ENCODE assay signal across 22 cellular contexts in genomic region chr18:56787392-56787791, GRCh38.
DNase-seq lines count a peak whose midpoint lies in the region; TF ChIP-seq lines count a peak whose summit lies in the region.
"Had no signal": no experiment of that assay in that cellular context is flagged by ENCODE, and none has a peak within 500 bp of the region (broad histone marks: within the 10 kb centered on the region; RNA-seq: fewer than 3 reads in every experiment).

No MANE protein-coding gene starts in this region.

- H2AFZ ChIP-seq in neuronal stem cell (ENCODE audit: low read length) (no peak overlapping the region), trophoblast cell (ENCODE audit: insufficient read depth, low read length, poor library complexity) (no peak overlapping the region)

- no peak overlapping the region for H2BK5ac ChIP-seq in neuronal stem cell (ENCODE audit: low read length)
- no peak overlapping the region for H2BK5ac ChIP-seq in trophoblast cell (ENCODE audit: low read depth, low read length, poor library complexity)

- H3K9me3 ChIP-seq in neuronal stem cell (replicated peaks in 1 of 2; ENCODE audit: control insufficient read depth in 2 of 2, insufficient read depth in 1 of 2, low read depth in 1 of 2, low read length in 2 of 2) (no peaks in the 10 kb centered on the region), trophoblast cell (ENCODE audit: insufficient read depth, low read depth, low read length) (no peaks in the 10 kb centered on the region)
- H3K9me3 ChIP-seq: BE2C; BLaER1 treated with 17β-estradiol and CSF1 and Interleukin-3, amounts not matched to agents 10 nM and 100 nM had no signal

- peak overlapping the region; percentile 65 for H3K27ac Mint-ChIP-seq in glutamatergic neuron (ENCODE audit: unreplicated experiment)
- H3K27ac Mint-ChIP-seq: CD4-positive, alpha-beta T cell had no signal

- no peak overlapping the region for H2BK15ac ChIP-seq in neuronal stem cell (ENCODE audit: low read length)

- peaks cover 7% of the 10 kb centered on the region for H3K9me3 Mint-ChIP-seq in glutamatergic neuron (ENCODE audit: unreplicated experiment)
- H3K9me3 Mint-ChIP-seq: CD14-positive monocyte; CD4-positive, alpha-beta T cell; CD8-positive, alpha-beta memory T cell had no signal

- no peak overlapping the region for H4K91ac ChIP-seq in neuronal stem cell (ENCODE audit: low read depth, low read length, poor library complexity)
- H4K91ac ChIP-seq in trophoblast cell (ENCODE audit: low read depth, low read length): no peak overlapping the region

- H3K14ac ChIP-seq in neuronal stem cell (ENCODE audit: low read length) (no peak overlapping the region), trophoblast cell (ENCODE audit: low read length) (no peak overlapping the region)

- no peak overlapping the region for H3K9ac ChIP-seq in neuronal stem cell (ENCODE audit: low read depth, low read length, poor library complexity)
- no peak overlapping the region for H3K9ac ChIP-seq in trophoblast cell (ENCODE audit: low read length)
- H3K9ac ChIP-seq: BLaER1 treated with 17β-estradiol and CSF1 and Interleukin-3, amounts not matched to agents 10 nM and 100 nM had no signal

- H3K79me1 ChIP-seq in neuronal stem cell (ENCODE audit: low read depth, low read length): no peaks in the 10 kb centered on the region
- no peaks in the 10 kb centered on the region for H3K79me1 ChIP-seq in trophoblast cell (ENCODE audit: low read length)

- H3K79me2 ChIP-seq in trophoblast cell (ENCODE audit: control insufficient read depth, insufficient read depth, low read length, poor library complexity): no peaks in the 10 kb centered on the region

- peaks cover 38% of the 10 kb centered on the region for H3K4me1 Mint-ChIP-seq in glutamatergic neuron (ENCODE audit: low read depth, unreplicated experiment)
- H3K4me1 Mint-ChIP-seq: CD14-positive monocyte; CD8-positive, alpha-beta memory T cell had no signal

- no peak overlapping the region for H3K27ac ChIP-seq in neuronal stem cell (replicated peaks; ENCODE audit: low read length)
- H3K27ac ChIP-seq in trophoblast cell (ENCODE audit: low read depth, low read length): no peak overlapping the region
- H3K27ac ChIP-seq: 22Rv1; BLaER1 treated with 17β-estradiol and CSF1 and Interleukin-3, amounts not matched to agents 10 nM and 100 nM had no signal

- H3K4me3 ChIP-seq in neuronal stem cell (ENCODE audit: low read length in 2 of 2): no peak overlapping the region
- no peak overlapping the region for H3K4me3 ChIP-seq in trophoblast cell (ENCODE audit: low read depth, low read length)
- H3K4me3 ChIP-seq: BLaER1 treated with 17β-estradiol and CSF1 and Interleukin-3, amounts not matched to agents 10 nM and 100 nM; GM12878 had no signal

- no peak overlapping the region for H3K4me2 ChIP-seq in neuronal stem cell (ENCODE audit: insufficient read depth, low read length, poor library complexity, severe bottlenecking)
- H3K4me2 ChIP-seq in trophoblast cell (ENCODE audit: low read length): no peak overlapping the region
- H3K4me2 ChIP-seq: BLaER1 treated with 17β-estradiol and CSF1 and Interleukin-3, amounts not matched to agents 10 nM and 100 nM had no signal

- no peak overlapping the region for H3K4ac ChIP-seq in neuronal stem cell (ENCODE audit: low read length)
- no peak overlapping the region for H3K4ac ChIP-seq in trophoblast cell (ENCODE audit: low read depth, low read length)

- peaks cover 3% of the 10 kb centered on the region for H3K27me3 Mint-ChIP-seq in glutamatergic neuron (ENCODE audit: unreplicated experiment)
- H3K27me3 Mint-ChIP-seq: CD4-positive, alpha-beta T cell; CD8-positive, alpha-beta memory T cell had no signal

- H3K23ac ChIP-seq in neuronal stem cell (ENCODE audit: low read depth, low read length, poor library complexity): no peak overlapping the region
- no peak overlapping the region for H3K23ac ChIP-seq in trophoblast cell (ENCODE audit: low read length)

- H2BK12ac ChIP-seq in neuronal stem cell (ENCODE audit: low read length): no peak overlapping the region
- no peak overlapping the region for H2BK12ac ChIP-seq in trophoblast cell (ENCODE audit: low read length)

- H3K36me3 ChIP-seq in neuronal stem cell (replicated peaks in 1 of 2; ENCODE audit: control insufficient read depth in 2 of 2, insufficient read depth in 2 of 2, low read length in 2 of 2) (no peaks in the 10 kb centered on the region), trophoblast cell (ENCODE audit: control insufficient read depth in 1 of 2, insufficient read depth in 2 of 2, low read length in 2 of 2) (no peaks in the 10 kb centered on the region)
- H3K36me3 ChIP-seq: BE2C had no signal

- H3K4me1 ChIP-seq in neuronal stem cell (ENCODE audit: control insufficient read depth in 2 of 2, insufficient read depth in 1 of 2, low read depth in 1 of 2, low read length in 2 of 2) (peaks cover 2 to 42% of the 10 kb centered on the region in 2 donors), trophoblast cell (ENCODE audit: control insufficient read depth in 1 of 2, insufficient read depth in 2 of 2, low read length in 2 of 2) (no peaks in the 10 kb centered on the region)
- H3K4me1 ChIP-seq: BE2C; BLaER1 treated with 17β-estradiol and CSF1 and Interleukin-3, amounts not matched to agents 10 nM and 100 nM had no signal

- TF ChIP-seq CTCF in glutamatergic neuron (IDR thresholded peaks at IDR 0.05; ENCODE audit: partially characterized antibody, unreplicated experiment): no peak

- DNase-seq in NCI-H146 (lab: John Stamatoyannopoulos, UW) (peak; percentile 12), NCI-H146 treated with DMSO at 0.1 percent for 48 hours (lab: John Stamatoyannopoulos, UW; ENCODE audit: unreplicated experiment) (no peak), NCI-H748 treated with DMSO at 0.1 percent for 48 hours (lab: John Stamatoyannopoulos, UW) (peak; percentile 25), glutamatergic neuron (no peak), neuronal stem cell (ENCODE audit: low spot score) (peak; percentile 41), HUDEP-2 (lab: John Stamatoyannopoulos, UW; ENCODE audit: unreplicated experiment in 76 of 76) (no peak), AG08395 (ENCODE audit: low spot score) (no peak), trophoblast cell (no peak)
- DNase-seq: AML-193; BE2C; CD4-positive, alpha-beta T cell; CD8-positive, alpha-beta memory T cell; DMS 273 treated with DMSO at 0.1 percent for 48 hours; DMS79; EL; GDM1; H7; HCEC 1CT had no signal

- H2AK5ac ChIP-seq in neuronal stem cell (ENCODE audit: low read depth, low read length): no peak overlapping the region
- no peak overlapping the region for H2AK5ac ChIP-seq in trophoblast cell (ENCODE audit: low read length)

- H4K8ac ChIP-seq in neuronal stem cell (ENCODE audit: low read depth, low read length): no peak overlapping the region
- no peak overlapping the region for H4K8ac ChIP-seq in trophoblast cell (ENCODE audit: low read depth, low read length)

- no peaks in the 10 kb centered on the region for H3K27me3 ChIP-seq in neuronal stem cell (ENCODE audit: control insufficient read depth in 3 of 3, insufficient read depth in 3 of 3, low read depth in 1 of 3, low read length in 3 of 3)
- no peaks in the 10 kb centered on the region for H3K27me3 ChIP-seq in trophoblast cell (ENCODE audit: insufficient read depth, low read length)
- H3K27me3 ChIP-seq: BE2C; BLaER1 treated with 17β-estradiol and CSF1 and Interleukin-3, amounts not matched to agents 10 nM and 100 nM had no signal

- WGBS in neuronal stem cell (ENCODE audit: extremely low coverage in 2 of 2, insufficient read length in 2 of 2, insufficient replicate concordance in 1 of 2), 2 donors: no CpG with 5 or more reads among the region's 5 CpGs
- no CpG with 5 or more reads among the region's 5 CpGs for WGBS in trophoblast cell (ENCODE audit: extremely low coverage, insufficient coverage, insufficient read length)

- no peaks in the 10 kb centered on the region for H3K36me3 Mint-ChIP-seq in glutamatergic neuron (ENCODE audit: unreplicated experiment)

- H3K4me3 Mint-ChIP-seq in glutamatergic neuron (ENCODE audit: unreplicated experiment): peak overlapping the region; percentile 47
- H3K4me3 Mint-ChIP-seq: CD14-positive monocyte; CD4-positive, alpha-beta T cell; CD8-positive, alpha-beta memory T cell had no signal

- H4K12ac ChIP-seq in trophoblast cell (ENCODE audit: low read depth, low read length): no peak overlapping the region

- no peak overlapping the region for H2BK120ac ChIP-seq in neuronal stem cell (ENCODE audit: low read depth, low read length)
- H2BK120ac ChIP-seq in trophoblast cell (ENCODE audit: insufficient read depth, low read length, poor library complexity): no peak overlapping the region

- H3K18ac ChIP-seq in neuronal stem cell (ENCODE audit: low read length) (no peak overlapping the region), trophoblast cell (ENCODE audit: low read length) (no peak overlapping the region)

Comparison
In these comparisons a context has a peak if more than half of its experiments do, and no peak if none do; other contexts are left out.
1. DNase-seq: peak in NCI-H146 (single experiment), NCI-H748 treated with DMSO at 0.1 percent for 48 hours (single experiment) and neuronal stem cell (single experiment); none in NCI-H146 treated with DMSO at 0.1 percent for 48 hours (single experiment), glutamatergic neuron (single experiment), HUDEP-2 (0 of 76), AG08395 (single experiment) and trophoblast cell (0 of 2).